ENCODE assay signal across 14 cellular contexts in genomic region chr10:43214071-43214955, GRCh38. TPM values are rescaled to one million over a fixed set of nuclear protein-coding genes. Genes with fewer than 3 reads are reported as not detected.
DNase-seq lines count a peak whose midpoint lies in the region; ATAC-seq and TF ChIP-seq lines count a peak whose summit lies in the region.
"Had no signal": no experiment of that assay in that cellular context is flagged by ENCODE, and none has a peak within 500 bp of the region (broad histone marks: within the 10 kb centered on the region; RNA-seq: fewer than 3 reads in every experiment).

No MANE protein-coding gene starts in this region.

- CTCF ChIA-PET in Panc1 (lab: Charles Lee), result interaction anchor here (1.4 kb wide), 1 partner anchor 10 kb away, joined by 15 read pairs; no protein-coding TSS in a partner anchor
- CTCF ChIA-PET in activated CD4-positive, alpha-beta T cell treated with anti-CD3 and anti-CD28 coated beads, Interleukin-2, amount 10 ng/mL, durations not matched to agents 7 days and 5 days (lab: Charles Lee), result interaction anchor here (0.7 to 3.5 kb wide), 4 partner anchors 10 to 52 kb away, joined by 3 to 12 read pairs (median 6); no protein-coding TSS in a partner anchor

- intact Hi-C loops in Panc1 (cut with micrococcal nuclease; ENCODE audit: unreplicated experiment), result no loop called here

- H4K20me1 ChIP-seq in osteoblast (ENCODE audit: insufficient read depth, low read length), result no peaks in the 10 kb centered on the region

- H3K4me1 Mint-ChIP-seq in mesothelial cell of epicardium, result no peaks in the 10 kb centered on the region
- H3K4me1 Mint-ChIP-seq in activated CD4-positive, alpha-beta T cell treated with anti-CD3 and anti-CD28 coated beads, Interleukin-2, amount 10 ng/mL, durations not matched to agents 7 days and 5 days, result no peaks in the 10 kb centered on the region
- H3K4me1 Mint-ChIP-seq: activated naive CD4-positive, alpha-beta T cell treated with anti-CD3 and anti-CD28 coated beads, Interleukin-2, amount 50 U/mL, for 24 hours had no signal

- H3K27ac ChIP-seq in Panc1 (ENCODE audit: low read length), result no peak overlapping the region; the same call in 1 of the 2 replicates
- H3K27ac ChIP-seq in cingulate gyrus (ENCODE audit: low read depth, low read length), result peak overlapping the region; percentile 54
- H3K27ac ChIP-seq in osteoblast (ENCODE audit: low read depth, low read length), result no peak overlapping the region
- H3K27ac ChIP-seq: skin epidermis had no signal

- POLR2A ChIA-PET in Panc1 (lab: Charles Lee), result no interaction called here
- POLR2A ChIA-PET in activated CD4-positive, alpha-beta T cell treated with anti-CD3 and anti-CD28 coated beads, Interleukin-2, amount 10 ng/mL, durations not matched to agents 7 days and 5 days (lab: Charles Lee), result no interaction called here

- H3K9me3 ChIP-seq in Panc1 (ENCODE audit: control insufficient read depth, insufficient read depth, low read depth, low read length), result no peaks in the 10 kb centered on the region
- no peaks in the 10 kb centered on the region for H3K9me3 ChIP-seq in osteoblast (ENCODE audit: low read depth, low read length)
- H3K9me3 ChIP-seq: HAP-1 had no signal

- H3K36me3 ChIP-seq in Panc1 (ENCODE audit: control insufficient read depth, insufficient read depth, low read length), result no peaks in the 10 kb centered on the region
- no peaks in the 10 kb centered on the region for H3K36me3 ChIP-seq in osteoblast (ENCODE audit: insufficient read depth, low read length)
- H3K36me3 ChIP-seq: HAP-1 had no signal

- peaks cover 26% of the 10 kb centered on the region for H3K4me1 ChIP-seq in Panc1 (ENCODE audit: control insufficient read depth, insufficient read depth, low read length)
- no peaks in the 10 kb centered on the region for H3K4me1 ChIP-seq in osteoblast (ENCODE audit: insufficient read depth, low read length)
- H3K4me1 ChIP-seq: HAP-1 had no signal

- H3K27me3 Mint-ChIP-seq in mesothelial cell of epicardium (ENCODE audit: low read depth), result peaks cover 27% of the 10 kb centered on the region
- H3K27me3 Mint-ChIP-seq in activated CD4-positive, alpha-beta T cell treated with anti-CD3 and anti-CD28 coated beads, Interleukin-2, amount 10 ng/mL, durations not matched to agents 7 days and 5 days, result peaks cover 1% of the 10 kb centered on the region
- H3K27me3 Mint-ChIP-seq: activated naive CD4-positive, alpha-beta T cell treated with anti-CD3 and anti-CD28 coated beads, Interleukin-2, amount 50 U/mL, for 24 hours; activated T-cell treated with anti-CD3 and anti-CD28 coated beads, Interleukin-2, amount 50 U/mL, for 24 hours had no signal

- no peaks in the 10 kb centered on the region for H3K9me3 Mint-ChIP-seq in mesothelial cell of epicardium
- no peaks in the 10 kb centered on the region for H3K9me3 Mint-ChIP-seq in activated CD4-positive, alpha-beta T cell treated with anti-CD3 and anti-CD28 coated beads, Interleukin-2, amount 10 ng/mL, durations not matched to agents 7 days and 5 days
- H3K9me3 Mint-ChIP-seq: activated naive CD4-positive, alpha-beta T cell treated with anti-CD3 and anti-CD28 coated beads, Interleukin-2, amount 50 U/mL, for 24 hours; activated T-cell treated with anti-CD3 and anti-CD28 coated beads, Interleukin-2, amount 50 U/mL, for 24 hours had no signal

- H3K27me3 ChIP-seq in Panc1 (ENCODE audit: control insufficient read depth, insufficient read depth, low read length), result no peaks in the 10 kb centered on the region
- peaks cover 8% of the 10 kb centered on the region for H3K27me3 ChIP-seq in osteoblast (ENCODE audit: insufficient read depth, low read length)

- DNase-seq in Daoy (ENCODE audit: low read depth) (peak; percentile 33), Panc1 (ENCODE audit: low read depth, low spot score) (no peak), osteoblast (ENCODE audit: insufficient read length, low spot score, missing footprints) (peak; percentile 96), NCI-H526 treated with DMSO at 0.1 percent for 48 hours (lab: John Stamatoyannopoulos, UW) (no peak), mesothelial cell of epicardium (ENCODE audit: low spot score in 2 of 2, unreplicated experiment in 2 of 2) (no peak)
- DNase-seq in activated CD4-positive, alpha-beta T cell treated with anti-CD3 and anti-CD28 coated beads, Interleukin-2, amount 10 ng/mL, durations not matched to agents 7 days and 5 days, result no peak
- DNase-seq: activated CD4-positive, alpha-beta T cell treated with anti-CD3 and anti-CD28 coated beads, Interleukin-2, amount 50 U/mL, for 4 hours; activated T-cell treated with anti-CD3 and anti-CD28 coated beads, Interleukin-2, amount 50 U/mL, for 24 hours; MV-4-11 had no signal

- in situ Hi-C loops in Panc1 (cut with HindIII; ENCODE audit: low pct_unique_long_range_greater_than_20kb, low sequenced_read_pairs), result no loop called here

- no peak for TF ChIP-seq CTCF in Panc1 (IDR thresholded peaks at IDR 0.05)
- TF ChIP-seq CTCF in osteoblast (IDR thresholded peaks at IDR 0.05; ENCODE audit: extremely low read depth, low read depth, low read length), result no peak
- TF ChIP-seq CTCF in mesothelial cell of epicardium (IDR thresholded peaks at IDR 0.05; ENCODE audit: unreplicated experiment), result no peak

- H3K4me2 ChIP-seq in osteoblast (ENCODE audit: insufficient read depth, low read length), result no peak overlapping the region

- ATAC-seq in Panc1 (peak; percentile 54; the same call in 1 of the 2 replicates), GM18511 (IDR thresholded peaks at IDR 0.05; ENCODE audit: unreplicated experiment) (no peak)

- no peak overlapping the region for H2AFZ ChIP-seq in osteoblast (ENCODE audit: low read length)

- no peak overlapping the region for H3K27ac Mint-ChIP-seq in mesothelial cell of epicardium
- no peak overlapping the region for H3K27ac Mint-ChIP-seq in activated CD4-positive, alpha-beta T cell treated with anti-CD3 and anti-CD28 coated beads, Interleukin-2, amount 10 ng/mL, durations not matched to agents 7 days and 5 days
- H3K27ac Mint-ChIP-seq: activated naive CD4-positive, alpha-beta T cell treated with anti-CD3 and anti-CD28 coated beads, Interleukin-2, amount 50 U/mL, for 24 hours; activated T-cell treated with anti-CD3 and anti-CD28 coated beads, Interleukin-2, amount 50 U/mL, for 24 hours had no signal

- H3K4me3 Mint-ChIP-seq in mesothelial cell of epicardium, result no peak overlapping the region
- H3K4me3 Mint-ChIP-seq in activated CD4-positive, alpha-beta T cell treated with anti-CD3 and anti-CD28 coated beads, Interleukin-2, amount 10 ng/mL, durations not matched to agents 7 days and 5 days, result no peak overlapping the region
- H3K4me3 Mint-ChIP-seq: activated naive CD4-positive, alpha-beta T cell treated with anti-CD3 and anti-CD28 coated beads, Interleukin-2, amount 50 U/mL, for 24 hours; activated T-cell treated with anti-CD3 and anti-CD28 coated beads, Interleukin-2, amount 50 U/mL, for 24 hours had no signal

- BruUV-seq in Panc1 (replicated peaks; lab: Mats Ljungman, UMichigan), result no TSS peak

- no peaks in the 10 kb centered on the region for H3K36me3 Mint-ChIP-seq in mesothelial cell of epicardium
- H3K36me3 Mint-ChIP-seq in activated CD4-positive, alpha-beta T cell treated with anti-CD3 and anti-CD28 coated beads, Interleukin-2, amount 10 ng/mL, durations not matched to agents 7 days and 5 days (ENCODE audit: low read depth), result no peaks in the 10 kb centered on the region
- H3K36me3 Mint-ChIP-seq: activated naive CD4-positive, alpha-beta T cell treated with anti-CD3 and anti-CD28 coated beads, Interleukin-2, amount 50 U/mL, for 24 hours had no signal

- H3K4me3 ChIP-seq in Panc1 (ENCODE audit: low read depth in 2 of 2, low read length in 2 of 2), result no peak overlapping the region
- no peak overlapping the region for H3K4me3 ChIP-seq in osteoblast (ENCODE audit: insufficient read depth, low read length)
- H3K4me3 ChIP-seq: HAP-1, skin epidermis had no signal

- H3K79me2 ChIP-seq in osteoblast (ENCODE audit: insufficient read depth, low read length), result no peaks in the 10 kb centered on the region

RNA-seq across cellular contexts. Expression of gene RASGEF1A, which starts 52.6 kb away (rescaled TPM):
- not detected in 2 replicates for total RNA-seq in Daoy (2014; rRNA removed; shearing (Covaris generic))
- total RNA-seq in Panc1 (2021; ENCODE audit: unreplicated experiment) (19.5 TPM), osteoblast (1.1 TPM in 1 of 2 replicates, not detected in the other), mesothelial cell of epicardium (1.5 to 1.6 TPM (median 1.5 TPM) in 3 replicates)
- 24.3 TPM for polyA plus RNA-seq in Panc1 (2012; ENCODE audit: insufficient read length)
- total RNA-seq in activated CD4-positive, alpha-beta T cell treated with anti-CD3 and anti-CD28 coated beads, Interleukin-2, amount 10 ng/mL, durations not matched to agents 7 days and 5 days, result 1 to 10 TPM; 1.6 to 2.3 TPM

Comparison
In these comparisons a context has a peak if more than half of its experiments do, and no peak if none do; other contexts are left out.
1. DNase-seq: peak in Daoy (single experiment) and osteoblast (single experiment); none in Panc1 (single experiment), NCI-H526 treated with DMSO at 0.1 percent for 48 hours (single experiment), mesothelial cell of epicardium (0 of 2) and activated CD4-positive, alpha-beta T cell treated with anti-CD3 and anti-CD28 coated beads, Interleukin-2, amount 10 ng/mL, durations not matched to agents 7 days and 5 days (single experiment).